Comparison of ENCODE assay signal across 10 cellular contexts in the genomic region with DNA sequence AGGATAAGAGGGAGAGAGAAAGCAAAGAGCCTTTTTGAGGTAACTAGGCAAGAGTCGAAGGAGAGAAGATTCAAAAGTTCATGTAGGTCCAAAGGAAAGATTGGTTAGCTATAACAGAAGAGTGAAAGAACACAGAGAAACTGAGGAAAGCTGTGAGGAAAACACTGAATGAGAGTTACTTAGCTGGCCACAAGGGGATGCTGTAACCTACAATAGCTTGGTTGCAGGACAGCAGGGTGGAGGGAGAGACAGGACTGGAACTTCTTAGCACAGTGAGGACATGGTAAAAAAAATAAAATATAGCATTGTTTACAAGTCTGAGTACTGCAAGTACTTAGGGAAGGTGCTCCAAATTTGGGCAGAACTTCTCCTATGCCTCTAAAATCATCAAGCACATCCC. TPM values are rescaled to one million over a fixed set of nuclear protein-coding genes. Genes with fewer than 3 reads are reported as not detected.
DNase-seq lines count a peak whose midpoint lies in the region; ATAC-seq and TF ChIP-seq lines count a peak whose summit lies in the region.
"Had no signal": no experiment of that assay in that cellular context is flagged by ENCODE, and none has a peak within 500 bp of the region (broad histone marks: within the 10 kb centered on the region; RNA-seq: fewer than 3 reads in every experiment).

No MANE protein-coding gene starts in this region.

- TF ChIP-seq CTCF in AG04449 (IDR thresholded peaks at IDR 0.05; ENCODE audit: insufficient read depth, low read length, missing control alignments): peak; percentile 25
- TF ChIP-seq CTCF in GM23338 (conservative IDR thresholded peaks at IDR 0.05; ENCODE audit: low read depth in 2 of 2): peak; percentile 69 to 83
- TF ChIP-seq CTCF in astrocyte of the cerebellum (IDR thresholded peaks at IDR 0.05; ENCODE audit: low read depth, low read length, missing control alignments): peak; percentile 51

- H3F3A ChIP-seq in GM23338 (replicated peaks; ENCODE audit: low read depth): no peaks in the 10 kb centered on the region

- peaks cover 4% of the 10 kb centered on the region for H3K27me3 Mint-ChIP-seq in GM23338 (ENCODE audit: insufficient read depth, low read depth, poor library complexity)
- H3K27me3 Mint-ChIP-seq: activated naive CD8-positive, alpha-beta T cell had no signal

- no peaks in the 10 kb centered on the region for H3K9me2 ChIP-seq in GM23338 (ENCODE audit: insufficient read depth)

- H2AFZ ChIP-seq in GM23338: no peak overlapping the region

- no peaks in the 10 kb centered on the region; the same call in 2 of the 3 replicates for H3K4me1 Mint-ChIP-seq in GM23338

- no peaks in the 10 kb centered on the region for H3K36me3 Mint-ChIP-seq in GM23338 (ENCODE audit: low read depth)
- H3K36me3 Mint-ChIP-seq: activated naive CD8-positive, alpha-beta T cell had no signal

- H3K4me1 ChIP-seq in GM23338 (ENCODE audit: insufficient read depth): no peaks in the 10 kb centered on the region

- H4K20me1 ChIP-seq in GM23338 (replicated peaks; ENCODE audit: insufficient read depth): no peaks in the 10 kb centered on the region

- no peak overlapping the region for H3K27ac ChIP-seq in GM23338 (ENCODE audit: low read depth)

- no peak overlapping the region for H3K4me3 Mint-ChIP-seq in GM23338
- H3K4me3 Mint-ChIP-seq: activated naive CD8-positive, alpha-beta T cell had no signal

- in situ Hi-C loops in astrocyte of the cerebellum (cut with HindIII; ENCODE audit: low sequenced_read_pairs): no loop called here

- DNase-seq in AG04449 (ENCODE audit: low read depth, low spot score): no peak
- peak; percentile 39 for DNase-seq in GM23338 (ENCODE audit: low spot score)
- no peak for DNase-seq in astrocyte of the cerebellum (ENCODE audit: low read depth)
- peak in 1 of 2 donors; percentile 16 for DNase-seq in left colon
- DNase-seq in cortex of kidney (lab: John Stamatoyannopoulos, UW): no peak
- DNase-seq in SIG-M5 treated with dmso at 0.1 percent for 504 hours (lab: John Stamatoyannopoulos, UW; ENCODE audit: unreplicated experiment): no peak
- no peak for DNase-seq in KG1 (lab: John Stamatoyannopoulos, UW)
- DNase-seq: SIG-M5 had no signal

- no peaks in the 10 kb centered on the region for H3K79me2 ChIP-seq in GM23338 (replicated peaks; ENCODE audit: insufficient read depth)

- ATAC-seq in GM23338 (peak; percentile 66; the same call in 2 of the 3 replicates), left colon (peak; percentile 85), GM18502 (IDR thresholded peaks at IDR 0.05; ENCODE audit: poor library complexity, unreplicated experiment) (no peak)

- CTCF ChIA-PET in AG04449 (lab: Yijun Ruan, JAX): no interaction called here

- H3K4me3 ChIP-seq in AG04449 (ENCODE audit: low read depth, low read length) (no peak overlapping the region), GM23338 (no peak overlapping the region), astrocyte of the cerebellum (ENCODE audit: low read depth, low read length) (no peak overlapping the region)

- no peaks in the 10 kb centered on the region for H3K36me3 ChIP-seq in GM23338 (ENCODE audit: insufficient read depth)

- POLR2A ChIA-PET in AG04449 (lab: Yijun Ruan, JAX): no interaction called here

- H3K4me2 ChIP-seq in GM23338: no peak overlapping the region

- intact Hi-C loops in left colon (cut with DNase I, micrococcal nuclease): no loop called here

- no peak overlapping the region for H3K27ac Mint-ChIP-seq in GM23338
- H3K27ac Mint-ChIP-seq: activated naive CD8-positive, alpha-beta T cell had no signal

- H3K27me3 ChIP-seq in GM23338 (ENCODE audit: insufficient read depth): no peaks in the 10 kb centered on the region

- no peaks in the 10 kb centered on the region for H3K9me3 Mint-ChIP-seq in GM23338

TF ChIP-seq in GM23338, 12 proteins besides CTCF, POLR2A, EP300 and RAD21:
- TF ChIP-seq NANOG (IDR thresholded peaks at IDR 0.05; ENCODE audit: borderline replicate concordance) (no peak), REST (IDR thresholded peaks at IDR 0.05; ENCODE audit: unreplicated experiment) (no peak), POLR2AphosphoS5 (IDR thresholded peaks at IDR 0.05; ENCODE audit: low read depth) (no peak), ZNF331 (CRISPR knock-in tag; IDR thresholded peaks at IDR 0.05; ENCODE audit: low read depth) (no peak)
- TF ChIP-seq, protein P1, sequence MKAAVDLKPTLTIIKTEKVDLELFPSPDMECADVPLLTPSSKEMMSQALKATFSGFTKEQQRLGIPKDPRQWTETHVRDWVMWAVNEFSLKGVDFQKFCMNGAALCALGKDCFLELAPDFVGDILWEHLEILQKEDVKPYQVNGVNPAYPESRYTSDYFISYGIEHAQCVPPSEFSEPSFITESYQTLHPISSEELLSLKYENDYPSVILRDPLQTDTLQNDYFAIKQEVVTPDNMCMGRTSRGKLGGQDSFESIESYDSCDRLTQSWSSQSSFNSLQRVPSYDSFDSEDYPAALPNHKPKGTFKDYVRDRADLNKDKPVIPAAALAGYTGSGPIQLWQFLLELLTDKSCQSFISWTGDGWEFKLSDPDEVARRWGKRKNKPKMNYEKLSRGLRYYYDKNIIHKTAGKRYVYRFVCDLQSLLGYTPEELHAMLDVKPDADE (IDR thresholded peaks at IDR 0.05): no peak

RNA-seq across cellular contexts. Expression of gene RAI2, which starts 48.3 kb away (rescaled TPM):
- total RNA-seq in GM23338 (2014; rRNA removed; shearing (Covaris generic)): 0.83 and 1.4 TPM in 2 replicates
- polyA plus RNA-seq in GM23338 (2016; fragmentation: Nextera tagmentation; extraction: Ambion mirVana): 0.99 and 1.5 TPM in 2 replicates
- total RNA-seq in left colon: 1 to 10 TPM; 3.5 to 6.5 TPM

Comparison
In these comparisons a context has a peak if more than half of its experiments do, and no peak if none do; other contexts are left out.
1. CTCF ChIP-seq: peak in every context shown above with its lines; median percentile 76 in GM23338; 51 in astrocyte of the cerebellum; 25 in AG04449.